Comparison of ENCODE assay signal across 8 cellular contexts in genomic region chr11:110376711-110377324, GRCh38. TPM values are rescaled to one million over a fixed set of nuclear protein-coding genes. Genes with fewer than 3 reads are reported as not detected.
A peak's percentile ranks its signal among the peaks of the same experiment; 100 is the strongest.
DNase-seq lines count a peak whose midpoint lies in the region; ATAC-seq and TF ChIP-seq lines count a peak whose summit lies in the region.

No MANE protein-coding gene starts in this region.

- intact Hi-C loops in head of caudate nucleus (cut with DNase I) = loop anchor here (5.0 to 10.0 kb wide), 2 partner anchors 82 to 175 kb away; partner anchors contain the start of gene RDX

- H2BK5ac ChIP-seq in trophoblast cell (ENCODE audit: low read depth, low read length, poor library complexity) = peak overlapping the region; percentile 69

- H3K36me3 ChIP-seq in trophoblast cell (ENCODE audit: control insufficient read depth in 1 of 2, insufficient read depth in 2 of 2, low read length in 2 of 2) = no peaks in the 10 kb centered on the region

- H3K23ac ChIP-seq in trophoblast cell (ENCODE audit: low read length) = no peak overlapping the region

- H3K27me3 Mint-ChIP-seq in activated naive CD4-positive, alpha-beta T cell treated with anti-CD3 and anti-CD28 coated beads, Interleukin-2, amount 50 U/mL, for 24 hours = peaks cover 3% of the 10 kb centered on the region

- peak overlapping the region; percentile 70 for H3K27ac ChIP-seq in trophoblast cell (ENCODE audit: low read depth, low read length)

- TF ChIP-seq CTCF in AG04449 (IDR thresholded peaks at IDR 0.05; ENCODE audit: insufficient read depth, low read length, missing control alignments) = peak; percentile 58
- peak; percentile 10 for TF ChIP-seq CTCF in GM12801 (IDR thresholded peaks at IDR 0.05; ENCODE audit: extremely low read depth, insufficient read length)

- DNase-seq in AG04449 (ENCODE audit: low read depth, low spot score) (peak; percentile 50), HK-2 (ENCODE audit: unreplicated experiment) (peak; percentile 53), NCI-H526 treated with DMSO at 0.1 percent for 48 hours (lab: John Stamatoyannopoulos, UW) (peak; percentile 95), head of caudate nucleus (peak in 40 of 42 donors; percentile 5 to 83 (median 55)), trophoblast cell (peak; percentile 65 to 90)

- CTCF ChIA-PET in AG04449 (lab: Yijun Ruan, JAX) = interaction anchor here (0.7 to 12.2 kb wide), 14 partner anchors 9 to 524 kb away, joined by 3 to 206 read pairs (median 4); partner anchors contain the start of gene FDX1

- no peak overlapping the region for H3K4me3 Mint-ChIP-seq in activated naive CD4-positive, alpha-beta T cell treated with anti-CD3 and anti-CD28 coated beads, Interleukin-2, amount 50 U/mL, for 24 hours

- H2BK12ac ChIP-seq in trophoblast cell (ENCODE audit: low read length) = peak overlapping the region; percentile 98

- H3K4ac ChIP-seq in trophoblast cell (ENCODE audit: low read depth, low read length) = no peak overlapping the region

- peaks cover 13% of the 10 kb centered on the region for H3K4me1 Mint-ChIP-seq in activated naive CD4-positive, alpha-beta T cell treated with anti-CD3 and anti-CD28 coated beads, Interleukin-2, amount 50 U/mL, for 24 hours

- H4K12ac ChIP-seq in trophoblast cell (ENCODE audit: low read depth, low read length) = no peak overlapping the region

- WGBS in trophoblast cell (ENCODE audit: extremely low coverage, insufficient coverage, insufficient read length) = no CpG with 5 or more reads among the region's 6 CpGs

- no peaks in the 10 kb centered on the region for H3K9me3 ChIP-seq in trophoblast cell (ENCODE audit: insufficient read depth, low read depth, low read length)

- no peak overlapping the region for H3K4me3 ChIP-seq in AG04449 (ENCODE audit: low read depth, low read length)
- H3K4me3 ChIP-seq in trophoblast cell (ENCODE audit: low read depth, low read length) = no peak overlapping the region

- peak overlapping the region; percentile 79 for H4K91ac ChIP-seq in trophoblast cell (ENCODE audit: low read depth, low read length)

- no peaks in the 10 kb centered on the region for H3K36me3 Mint-ChIP-seq in activated naive CD4-positive, alpha-beta T cell treated with anti-CD3 and anti-CD28 coated beads, Interleukin-2, amount 50 U/mL, for 24 hours

- peak overlapping the region; percentile 48 for H4K8ac ChIP-seq in trophoblast cell (ENCODE audit: low read depth, low read length)

- H3K79me2 ChIP-seq in trophoblast cell (ENCODE audit: control insufficient read depth, insufficient read depth, low read length, poor library complexity) = no peaks in the 10 kb centered on the region

- ATAC-seq in GM19397 (IDR thresholded peaks at IDR 0.05; ENCODE audit: unreplicated experiment) = no peak

- H3K27ac Mint-ChIP-seq in activated naive CD4-positive, alpha-beta T cell treated with anti-CD3 and anti-CD28 coated beads, Interleukin-2, amount 50 U/mL, for 24 hours = peak overlapping the region; percentile 36

- no peaks in the 10 kb centered on the region for H3K9me3 Mint-ChIP-seq in activated naive CD4-positive, alpha-beta T cell treated with anti-CD3 and anti-CD28 coated beads, Interleukin-2, amount 50 U/mL, for 24 hours

- H3K14ac ChIP-seq in trophoblast cell (ENCODE audit: low read length) = no peak overlapping the region

- POLR2A ChIA-PET in AG04449 (lab: Yijun Ruan, JAX) = interaction anchor here (0.6 kb wide), 1 partner anchor 477 kb away, joined by 3 read pairs; no protein-coding TSS in a partner anchor

- no peak overlapping the region for H3K9ac ChIP-seq in trophoblast cell (ENCODE audit: low read length)

- no peaks in the 10 kb centered on the region for H3K27me3 ChIP-seq in trophoblast cell (ENCODE audit: insufficient read depth, low read length)

- H2AK5ac ChIP-seq in trophoblast cell (ENCODE audit: low read length) = no peak overlapping the region

- peaks cover 9 to 11% of the 10 kb centered on the region in 2 experiments for H3K4me1 ChIP-seq in trophoblast cell (ENCODE audit: control insufficient read depth in 1 of 2, insufficient read depth in 2 of 2, low read length in 2 of 2)

- peak overlapping the region; percentile 36 for H2BK120ac ChIP-seq in trophoblast cell (ENCODE audit: insufficient read depth, low read length, poor library complexity)

- peaks cover 21% of the 10 kb centered on the region for H3K79me1 ChIP-seq in trophoblast cell (ENCODE audit: low read length)

- H3K4me2 ChIP-seq in trophoblast cell (ENCODE audit: low read length) = peak overlapping the region; percentile 8

- peak overlapping the region; percentile 39 for H2AFZ ChIP-seq in trophoblast cell (ENCODE audit: insufficient read depth, low read length, poor library complexity)

- H3K18ac ChIP-seq in trophoblast cell (ENCODE audit: low read length) = peak overlapping the region; percentile 51

RNA-seq across cellular contexts. Expression of gene FDX1, which starts 52.9 kb away (rescaled TPM):
- polyA plus RNA-seq in trophoblast cell (2013) = 56.2 and 62.4 TPM in 2 replicates
